17 cellular contexts compared by ENCODE assay signal in the genomic region with DNA sequence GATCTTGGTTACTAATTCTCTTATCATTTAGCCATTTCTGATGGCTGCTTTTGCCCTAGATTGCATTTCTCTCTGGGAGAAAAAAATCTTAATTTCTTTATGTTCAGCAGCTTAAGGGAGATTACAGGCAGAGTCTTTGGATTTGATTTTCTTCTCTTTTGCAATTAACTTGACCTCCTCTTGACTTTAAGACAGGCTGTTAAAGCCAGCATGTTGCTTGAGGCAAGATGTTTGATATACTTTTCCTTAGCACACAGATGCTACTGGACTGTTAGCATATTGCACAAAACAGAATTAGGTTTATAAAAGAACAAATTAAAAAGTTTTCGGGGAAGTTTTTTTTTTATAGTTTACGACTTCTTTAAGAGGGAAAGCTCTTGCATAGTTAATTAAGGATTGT. TPM values are rescaled to one million over a fixed set of nuclear protein-coding genes. Genes with fewer than 3 reads are reported as not detected.
DNase-seq lines count a peak whose midpoint lies in the region; ATAC-seq, FAIRE-seq and TF ChIP-seq lines count a peak whose summit lies in the region.
"Had no signal": no experiment of that assay in that cellular context is flagged by ENCODE, and none has a peak within 500 bp of the region (broad histone marks: within the 10 kb centered on the region; RNA-seq: fewer than 3 reads in every experiment).

No MANE protein-coding gene starts in this region.

- peak overlapping the region; percentile 53 to 71 for H3K27ac Mint-ChIP-seq in stimulated activated naive CD8-positive, alpha-beta T cell treated with anti-CD3 and anti-CD28 coated beads, Interleukin-15, amount 100 ng/mL, for 72 hours

- H3K4me1 ChIP-seq in GM23248 (ENCODE audit: insufficient read depth) = no peaks in the 10 kb centered on the region
- H3K4me1 ChIP-seq: Peyer's patch had no signal

- H3K9me3 ChIP-seq in GM23248 (ENCODE audit: low read depth) = no peaks in the 10 kb centered on the region
- H3K9me3 ChIP-seq: Peyer's patch had no signal

- H3K27me3 ChIP-seq in GM23248 (replicated peaks; ENCODE audit: insufficient read depth) = no peaks in the 10 kb centered on the region
- H3K27me3 ChIP-seq: Peyer's patch had no signal

- no peaks in the 10 kb centered on the region for H3K9me3 Mint-ChIP-seq in stimulated activated naive CD8-positive, alpha-beta T cell treated with anti-CD3 and anti-CD28 coated beads, Interleukin-15, amount 100 ng/mL, for 72 hours
- H3K9me3 Mint-ChIP-seq: CD4-positive, CD25-positive, alpha-beta regulatory T cell had no signal

- H3K9ac ChIP-seq in GM23248 = no peak overlapping the region

- H3K27me3 Mint-ChIP-seq in stimulated activated naive CD8-positive, alpha-beta T cell treated with anti-CD3 and anti-CD28 coated beads, Interleukin-15, amount 100 ng/mL, for 72 hours = no peaks in the 10 kb centered on the region
- H3K27me3 Mint-ChIP-seq: CD4-positive, CD25-positive, alpha-beta regulatory T cell had no signal

- H4K20me1 ChIP-seq in GM23248 (ENCODE audit: insufficient read depth) = no peaks in the 10 kb centered on the region; the same call in 1 of the 2 replicates

- H3K27ac ChIP-seq in GM23248 = no peak overlapping the region
- H3K27ac ChIP-seq: Peyer's patch had no signal

- peaks cover 65% of the 10 kb centered on the region for H3K36me3 ChIP-seq in GM23248 (ENCODE audit: low read depth)

- H3K4me1 Mint-ChIP-seq in stimulated activated naive CD8-positive, alpha-beta T cell treated with anti-CD3 and anti-CD28 coated beads, Interleukin-15, amount 100 ng/mL, for 72 hours = peaks cover 36% of the 10 kb centered on the region

- H2AFZ ChIP-seq in GM23248 = no peak overlapping the region

- H3K4me3 Mint-ChIP-seq in stimulated activated naive CD8-positive, alpha-beta T cell treated with anti-CD3 and anti-CD28 coated beads, Interleukin-15, amount 100 ng/mL, for 72 hours = no peak overlapping the region
- H3K4me3 Mint-ChIP-seq: CD4-positive, CD25-positive, alpha-beta regulatory T cell had no signal

- H3K4me2 ChIP-seq in GM23248 (ENCODE audit: unreplicated experiment) = no peak overlapping the region

- peaks cover 73% of the 10 kb centered on the region for H3K79me2 ChIP-seq in GM23248 (ENCODE audit: insufficient read depth)

- H3F3A ChIP-seq in GM23248 (ENCODE audit: insufficient read depth) = no peaks in the 10 kb centered on the region; the same call in 1 of the 2 replicates

- in situ Hi-C loops in GM23248 (cut with MboI) = no loop called here

- no peak for TF ChIP-seq POLR2A in GM12892 (IDR thresholded peaks at IDR 0.05; ENCODE audit: low read depth, low read length)

- TF ChIP-seq CTCF in fibroblast of villous mesenchyme (IDR thresholded peaks at IDR 0.05; ENCODE audit: insufficient read depth, low read depth, low read length) = no peak

- no peak overlapping the region for H3K4me3 ChIP-seq in fibroblast of villous mesenchyme (ENCODE audit: low read depth, low read length)
- H3K4me3 ChIP-seq in GM23248 = no peak overlapping the region
- H3K4me3 ChIP-seq: Peyer's patch had no signal

- DNase-seq in stimulated activated naive CD8-positive, alpha-beta T cell treated with anti-CD3 and anti-CD28 coated beads, Interleukin-15, amount 100 ng/mL, for 72 hours = no peak
- no peak for DNase-seq in stimulated activated naive CD8-positive, alpha-beta T cell treated with anti-CD3 and anti-CD28 coated beads, Interleukin-15, Interleukin-2, amounts not matched to agents 100 U/mL and 50 U/mL, for 24 hours
- DNase-seq in amniotic epithelial cell (ENCODE audit: low read depth) = peak; percentile 41
- peak; percentile 71 for DNase-seq in fibroblast of villous mesenchyme (ENCODE audit: low read depth)
- DNase-seq in GM12892 (ENCODE audit: insufficient read length) = no peak
- DNase-seq in GM23248 = no peak
- DNase-seq: CD4-positive, CD25-positive, alpha-beta regulatory T cell; DND-41; GF-D8; GOT3; KBM-7; NCI-H1092 treated with DMSO at 0.1 percent for 48 hours; NCI-H1694; NCI-H774; Peyer's patch; Right ventricle myocardium superior had no signal

- 70 to 78% methylated on average over 2 of the region's 2 CpGs for WGBS in GM23248 (ENCODE audit: low coverage in 1 of 2, low lambda C conversion rate in 2 of 2, missing lambda C conversion rate in 2 of 2), 2 experiments

- no peak for FAIRE-seq in GM12892 (lab: Jason Lieb, UNC)

- H3K9me2 ChIP-seq in GM23248 (ENCODE audit: insufficient read depth) = no peaks in the 10 kb centered on the region

- ATAC-seq in stimulated activated naive CD8-positive, alpha-beta T cell treated with anti-CD3 and anti-CD28 coated beads, Interleukin-15, amount 100 ng/mL, for 72 hours = no peak
- ATAC-seq in stimulated activated naive CD8-positive, alpha-beta T cell treated with anti-CD3 and anti-CD28 coated beads, Interleukin-15, Interleukin-2, amounts not matched to agents 100 U/mL and 50 U/mL, for 24 hours = no peak
- no peak for ATAC-seq in HG02571 (IDR thresholded peaks at IDR 0.05; ENCODE audit: unreplicated experiment)

RNA-seq across cellular contexts. Expression of gene XRCC5, which starts 50.0 kb away (rescaled TPM):
- total RNA-seq in fibroblast of villous mesenchyme = 220 and 278 TPM in 2 replicates
- polyA plus RNA-seq in GM12892 (2012; ENCODE audit: missing spikeins) = 279 TPM
- total RNA-seq in GM23248 (2014; rRNA removed; shearing (Covaris generic)) = 197 and 202 TPM in 2 replicates
- 249 and 254 TPM in 2 replicates for polyA plus RNA-seq in GM23248 (2016; fragmentation: Nextera tagmentation; extraction: Ambion mirVana)

Comparison
In these comparisons a context has a peak if more than half of its experiments do, and no peak if none do; other contexts are left out.
1. DNase-seq: peak in amniotic epithelial cell (single experiment) and fibroblast of villous mesenchyme (single experiment); none in stimulated activated naive CD8-positive, alpha-beta T cell treated with anti-CD3 and anti-CD28 coated beads, Interleukin-15, amount 100 ng/mL, for 72 hours (0 of 2), stimulated activated naive CD8-positive, alpha-beta T cell treated with anti-CD3 and anti-CD28 coated beads, Interleukin-15, Interleukin-2, amounts not matched to agents 100 U/mL and 50 U/mL, for 24 hours (single experiment), GM12892 (single experiment) and GM23248 (single experiment).